In genomic region chr4:186587416-186588018, GRCh38 we compare ENCODE assay signal across 8 cellular contexts. TPM values are rescaled to one million over a fixed set of nuclear protein-coding genes. Genes with fewer than 3 reads are reported as not detected.
A peak's percentile ranks its signal among the peaks of the same experiment; 100 is the strongest.
DNase-seq lines count a peak whose midpoint lies in the region; ATAC-seq and TF ChIP-seq lines count a peak whose summit lies in the region.

No MANE protein-coding gene starts in this region.

- H3K4me1 ChIP-seq in left lung, result no peaks in the 10 kb centered on the region

- no peaks in the 10 kb centered on the region for H3K27me3 ChIP-seq in left lung

- peak; percentile 72 for TF ChIP-seq CTCF in WI38 (IDR thresholded peaks at IDR 0.05; ENCODE audit: low read depth, low read length)
- peak; percentile 86 to 90 for TF ChIP-seq CTCF in left lung (IDR thresholded peaks at IDR 0.05)

- H3K27ac ChIP-seq in left lung, result no peak overlapping the region

- H3K9me3 ChIP-seq in left lung, result no peaks in the 10 kb centered on the region

- intact Hi-C loops in left lung (cut with DNase I), result loop anchor here in 1 of 2 donors (5.0 to 10.0 kb wide), 2 partner anchors 113 to 290 kb away; no protein-coding TSS in a partner anchor

- H3K36me3 ChIP-seq in left lung, result peaks cover 4 to 8% of the 10 kb centered on the region in 2 donors

- DNase-seq in D341Med (ENCODE audit: low spot score), result peak; percentile 51
- peak in 45 of 76 experiments; percentile 1 to 65 (median 15) for DNase-seq in HUDEP-2 (lab: John Stamatoyannopoulos, UW; ENCODE audit: unreplicated experiment in 76 of 76)
- peak; percentile 49 for DNase-seq in cerebellum (ENCODE audit: low spot score)
- DNase-seq in left lung, result peak in 1 of 2 donors; percentile 63
- peak; percentile 12 to 40 (median 40) for DNase-seq in stimulated activated CD4-positive, alpha-beta T cell treated with anti-CD3 and anti-CD28 coated beads, TNF-alpha, amount 100 ng/mL, for 48 hours (ENCODE audit: low read depth in 3 of 3)
- DNase-seq in T1000 (lab: John Stamatoyannopoulos, UW), result no peak

- ATAC-seq in GM19351 (IDR thresholded peaks at IDR 0.05; ENCODE audit: unreplicated experiment) (peak; percentile 80), left lung (peak; percentile 87)

- H3K4me3 ChIP-seq in WI38 (ENCODE audit: low read depth, low read length) (no peak overlapping the region), left lung (no peak overlapping the region)

RNA-seq across cellular contexts. Expression of gene MTNR1A, which starts 32.1 kb away (rescaled TPM):
- total RNA-seq in cerebellum (1.8 TPM), left lung (not detected)
